In genomic region chr19:46718934-46719551, GRCh38 we compare ENCODE assay signal across 9 cellular contexts. TPM values are rescaled to one million over a fixed set of nuclear protein-coding genes. Genes with fewer than 3 reads are reported as not detected.
DNase-seq lines count a peak whose midpoint lies in the region; ATAC-seq and TF ChIP-seq lines count a peak whose summit lies in the region.
"Had no signal": no experiment of that assay in that cellular context is flagged by ENCODE, and none has a peak within 500 bp of the region (broad histone marks: within the 10 kb centered on the region; RNA-seq: fewer than 3 reads in every experiment).

No MANE protein-coding gene starts in this region.

- H3K36me3 ChIP-seq in CD8-positive, alpha-beta memory T cell (ENCODE audit: insufficient read depth, low read length): peaks cover 7% of the 10 kb centered on the region
- H3K36me3 ChIP-seq in OCI-LY3 (replicated peaks; ENCODE audit: low read depth, low read length): peaks cover 32% of the 10 kb centered on the region
- peaks cover 5 to 37% (median 13%) of the 10 kb centered on the region in 4 donors for H3K36me3 ChIP-seq in liver (ENCODE audit: control insufficient read depth in 4 of 4, insufficient read depth in 3 of 4, low read depth in 1 of 4, low read length in 3 of 4)
- peaks cover 52% of the 10 kb centered on the region for H3K36me3 ChIP-seq in brain microvascular endothelial cell (replicated peaks)

- H3K36me3 Mint-ChIP-seq in CD8-positive, alpha-beta memory T cell: peaks cover 0 to 58% (median 7%) of the 10 kb centered on the region in 3 donors

- H3K9ac ChIP-seq in OCI-LY3 (ENCODE audit: low read length) (no peak overlapping the region), liver (ENCODE audit: low read depth in 1 of 2, low read length in 2 of 2) (no peak overlapping the region)

- H4K20me1 ChIP-seq in OCI-LY3 (ENCODE audit: insufficient read depth, low read length): peaks cover 5% of the 10 kb centered on the region; the same call in 1 of the 2 replicates

- peaks cover 32 to 65% (median 37%) of the 10 kb centered on the region in 3 donors for H3K4me1 Mint-ChIP-seq in CD8-positive, alpha-beta memory T cell

- H3K9me3 Mint-ChIP-seq in CD8-positive, alpha-beta memory T cell: no peaks in the 10 kb centered on the region

- ATAC-seq in GM18907 (IDR thresholded peaks at IDR 0.05; ENCODE audit: unreplicated experiment) (peak; percentile 36), HG03135 (IDR thresholded peaks at IDR 0.05; ENCODE audit: unreplicated experiment) (no peak), HG02588 (IDR thresholded peaks at IDR 0.05; ENCODE audit: unreplicated experiment) (no peak)

- in situ Hi-C loops in brain microvascular endothelial cell (cut with HindIII; ENCODE audit: low pct_ligation_motif_present, low sequenced_read_pairs): no loop called here

- CTCF ChIA-PET in CD8-positive, alpha-beta memory T cell (lab: Charles Lee): interaction anchor here (1.7 to 2.9 kb wide), 2 partner anchors 10 to 15 kb away, joined by 12 to 19 read pairs; no protein-coding TSS in a partner anchor

- no peak overlapping the region for H2AFZ ChIP-seq in OCI-LY3 (ENCODE audit: low read depth, low read length)

- 86% methylated on average over 14 of the region's 14 CpGs for WGBS in liver

- TF ChIP-seq CTCF in OCI-LY3 (IDR thresholded peaks at IDR 0.05; ENCODE audit: low read depth, low read length): no peak
- no peak for TF ChIP-seq CTCF in liver (IDR thresholded peaks at IDR 0.05; ENCODE audit: low read depth, low read length, missing input control)
- no peak for TF ChIP-seq CTCF in brain microvascular endothelial cell (IDR thresholded peaks at IDR 0.05; ENCODE audit: low read depth, low read length, missing control alignments)

- H3K4me3 ChIP-seq in CD8-positive, alpha-beta memory T cell (ENCODE audit: low read length): no peak overlapping the region
- H3K4me3 ChIP-seq in OCI-LY3 (ENCODE audit: low read length) (no peak overlapping the region), liver (ENCODE audit: low read depth in 1 of 3, low read length in 3 of 3) (no peak overlapping the region), brain microvascular endothelial cell (ENCODE audit: low read depth, low read length) (no peak overlapping the region)

- no peaks in the 10 kb centered on the region for H3K27me3 ChIP-seq in CD8-positive, alpha-beta memory T cell (ENCODE audit: insufficient read depth, low read length, poor library complexity, severe bottlenecking)
- H3K27me3 ChIP-seq in OCI-LY3 (ENCODE audit: low read depth, low read length) (no peaks in the 10 kb centered on the region), liver (ENCODE audit: control insufficient read depth in 4 of 4, insufficient read depth in 4 of 4, low read length in 3 of 4) (no peaks in the 10 kb centered on the region), brain microvascular endothelial cell (replicated peaks) (no peaks in the 10 kb centered on the region)

- no peak for TF ChIP-seq RAD21 in liver (IDR thresholded peaks at IDR 0.05)

- peak overlapping the region; percentile 49 to 98 (median 96) for H3K27ac Mint-ChIP-seq in CD8-positive, alpha-beta memory T cell

- H3K27ac ChIP-seq in CD8-positive, alpha-beta memory T cell (ENCODE audit: low read depth, low read length): no peak overlapping the region
- H3K27ac ChIP-seq in OCI-LY3 (ENCODE audit: low read length): peak overlapping the region; percentile 74
- H3K27ac ChIP-seq in liver (ENCODE audit: low read depth in 1 of 2, low read length in 2 of 2): peak overlapping the region; percentile 41 to 89
- H3K27ac ChIP-seq in brain microvascular endothelial cell: no peak overlapping the region

- H3K4me2 ChIP-seq in OCI-LY3 (ENCODE audit: low read length): peak overlapping the region; percentile 77; the same call in 1 of the 2 replicates

- peak overlapping the region; percentile 94 to 98 (median 95) for H3K4me3 Mint-ChIP-seq in CD8-positive, alpha-beta memory T cell

- POLR2A ChIA-PET in CD8-positive, alpha-beta memory T cell (lab: Charles Lee): interaction anchor here (0.8 to 1.1 kb wide), 3 partner anchors 9 to 118 kb away, joined by 3 to 11 read pairs (median 4); partner anchors contain the start of gene CALM3

- peaks cover 24% of the 10 kb centered on the region for H3K79me2 ChIP-seq in OCI-LY3 (ENCODE audit: low read length)

- H3K27me3 Mint-ChIP-seq in CD8-positive, alpha-beta memory T cell: no peaks in the 10 kb centered on the region

- peaks cover 33% of the 10 kb centered on the region for H3K4me1 ChIP-seq in CD8-positive, alpha-beta memory T cell (ENCODE audit: insufficient read depth, low read length)
- H3K4me1 ChIP-seq in OCI-LY3 (ENCODE audit: low read length): peaks cover 42% of the 10 kb centered on the region
- peaks cover 0 to 25% (median 19%) of the 10 kb centered on the region in 4 donors for H3K4me1 ChIP-seq in liver (ENCODE audit: control insufficient read depth in 4 of 4, insufficient read depth in 4 of 4, low read length in 3 of 4)

- DNase-seq in CD8-positive, alpha-beta memory T cell: no peak
- DNase-seq in brain microvascular endothelial cell (no peak), HT-29 (ENCODE audit: low spot score) (no peak)
- DNase-seq: dermis blood vessel endothelial cell had no signal

- no peaks in the 10 kb centered on the region for H3K9me3 ChIP-seq in CD8-positive, alpha-beta memory T cell (ENCODE audit: low read length)
- H3K9me3 ChIP-seq in OCI-LY3 (ENCODE audit: insufficient read depth, low read length): no peaks in the 10 kb centered on the region
- no peaks in the 10 kb centered on the region for H3K9me3 ChIP-seq in liver (ENCODE audit: control insufficient read depth in 4 of 4, low read length in 3 of 4)

TF ChIP-seq in liver, 16 proteins besides CTCF, POLR2A, EP300 and RAD21 (continues in another document):
- no peak for TF ChIP-seq MAX (IDR thresholded peaks at IDR 0.05)
- no peak for TF ChIP-seq ZBTB33 (IDR thresholded peaks at IDR 0.05)
- no peak for TF ChIP-seq NR2F2 (IDR thresholded peaks at IDR 0.05)
- TF ChIP-seq HNF4G (IDR thresholded peaks at IDR 0.05): no peak
- TF ChIP-seq SP1 (IDR thresholded peaks at IDR 0.05): no peak
- no peak for TF ChIP-seq FOXA1 (IDR thresholded peaks at IDR 0.05)
- no peak for TF ChIP-seq JUND (IDR thresholded peaks at IDR 0.05)
- TF ChIP-seq ATF3 (IDR thresholded peaks at IDR 0.05): no peak
- no peak for TF ChIP-seq HNF4A (conservative IDR thresholded peaks at IDR 0.05)
- no peak for TF ChIP-seq TAF1 (conservative IDR thresholded peaks at IDR 0.05)
- TF ChIP-seq RXRA (IDR thresholded peaks at IDR 0.05): no peak
- TF ChIP-seq GABPA (IDR thresholded peaks at IDR 0.05 in 1 of 2, conservative IDR thresholded peaks at IDR 0.05 in 1 of 2): no peak

RNA-seq across cellular contexts. Expression of gene PRKD2, which starts 2.1 kb away (rescaled TPM):
- 10 to 100 TPM; 61.6 to 63.8 TPM for total RNA-seq in CD8-positive, alpha-beta memory T cell
- polyA plus RNA-seq in CD8-positive, alpha-beta memory T cell: 88.0 TPM
- total RNA-seq in liver: 10 to 100 TPM in 1 of 2 donors, 1 to 10 TPM in 1; 8.5 to 14.4 TPM
- polyA plus RNA-seq in liver: 10 to 100 TPM in 1 of 2 donors, 1 to 10 TPM in 1; 7.3 to 10.0 TPM
- 76.0 and 83.3 TPM in 2 replicates for total RNA-seq in HT-29 (2014; rRNA removed; shearing (Covaris generic))

RNA-seq across cellular contexts. Expression of gene FKRP, which starts 26.8 kb away (rescaled TPM):
- 10 to 100 TPM; 21.6 to 24.4 TPM for total RNA-seq in CD8-positive, alpha-beta memory T cell
- polyA plus RNA-seq in CD8-positive, alpha-beta memory T cell: 6.4 TPM
- total RNA-seq in liver: 10 to 100 TPM in 1 of 2 donors, 1 to 10 TPM in 1; 7.5 to 11.1 TPM
- polyA plus RNA-seq in liver: 1 to 10 TPM; 2.5 to 8.8 TPM
- 30.7 and 30.8 TPM in 2 replicates for total RNA-seq in HT-29 (2014; rRNA removed; shearing (Covaris generic))

RNA-seq across cellular contexts. Expression of gene STRN4, which starts 27.2 kb away (rescaled TPM):
- 10 to 100 TPM; 68.8 to 70.4 TPM for total RNA-seq in CD8-positive, alpha-beta memory T cell
- 23.2 TPM for polyA plus RNA-seq in CD8-positive, alpha-beta memory T cell
- total RNA-seq in liver: 10 to 100 TPM; 29.4 to 29.9 TPM
- polyA plus RNA-seq in liver: 10 to 100 TPM in 1 of 2 donors, 1 to 10 TPM in 1; 9.5 to 20.2 TPM
- total RNA-seq in HT-29 (2014; rRNA removed; shearing (Covaris generic)): 229 and 268 TPM in 2 replicates

RNA-seq across cellular contexts. Expression of gene DACT3, which starts 58.1 kb away (rescaled TPM):
- 1 to 10 TPM; 2.5 TPM for total RNA-seq in CD8-positive, alpha-beta memory T cell
- polyA plus RNA-seq in CD8-positive, alpha-beta memory T cell: not detected
- total RNA-seq in liver: 1 to 10 TPM; 1.0 to 1.1 TPM
- polyA plus RNA-seq in liver: 1 to 10 TPM in 1 of 2 donors, under 1 TPM in 1; 0.32 to 1.4 TPM
- 0.29 and 0.38 TPM in 2 replicates for total RNA-seq in HT-29 (2014; rRNA removed; shearing (Covaris generic))

Comparison
In these comparisons a context has a peak if more than half of its experiments do, and no peak if none do; other contexts are left out.
1. H3K27ac ChIP-seq: peak in OCI-LY3 (single experiment) and liver (2 of 2); none in CD8-positive, alpha-beta memory T cell (single experiment) and brain microvascular endothelial cell (single experiment).